Comparison of ENCODE assay signal across 15 cellular contexts in the genomic region with DNA sequence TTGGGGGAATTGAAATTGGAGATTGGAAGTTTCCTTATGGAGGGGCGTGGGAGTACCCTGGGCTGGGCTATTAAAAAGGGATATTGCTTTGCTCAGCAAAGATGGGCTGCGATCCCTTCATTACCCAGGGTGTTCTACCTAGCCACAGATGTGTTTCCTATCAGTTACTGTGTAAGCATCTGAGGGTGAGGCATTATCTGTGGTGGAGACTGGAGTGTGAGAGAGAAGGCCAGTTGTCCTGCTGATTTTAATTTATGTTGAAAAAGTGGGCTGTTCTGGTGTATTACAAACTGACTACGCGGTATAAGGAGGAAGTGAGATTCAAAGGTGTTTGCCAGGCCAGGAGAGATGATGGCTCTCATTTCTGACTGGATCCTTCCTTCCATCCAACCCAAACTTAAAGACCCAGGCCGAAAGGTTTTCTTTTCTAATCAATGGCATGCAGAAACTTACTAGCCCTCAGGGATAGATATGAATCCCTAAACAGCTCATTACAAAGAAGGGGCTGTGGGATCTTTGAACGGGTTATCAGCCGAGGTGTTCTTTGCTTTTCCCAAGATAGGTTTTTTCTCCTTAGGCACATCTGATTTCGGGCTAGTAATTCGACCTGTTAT. TPM values are rescaled to one million over a fixed set of nuclear protein-coding genes. Genes with fewer than 3 reads are reported as not detected.
DNase-seq lines count a peak whose midpoint lies in the region; ATAC-seq and TF ChIP-seq lines count a peak whose summit lies in the region.
"Had no signal": no experiment of that assay in that cellular context is flagged by ENCODE, and none has a peak within 500 bp of the region (broad histone marks: within the 10 kb centered on the region; RNA-seq: fewer than 3 reads in every experiment).

No MANE protein-coding gene starts in this region.

- no peak for TF ChIP-seq POLR2A in uterus (IDR thresholded peaks at IDR 0.05)

- H3K27me3 Mint-ChIP-seq in activated T-cell treated with anti-CD3 and anti-CD28 coated beads, Interleukin-2, amount 50 U/mL, for 24 hours, result peaks cover 85% of the 10 kb centered on the region
- H3K27me3 Mint-ChIP-seq in naive thymus-derived CD8-positive, alpha-beta T cell, result peaks cover 0 to 21% (median 4%) of the 10 kb centered on the region in 5 donors

- no peak for TF ChIP-seq CTCF in left ventricle myocardium inferior (IDR thresholded peaks at IDR 0.05; ENCODE audit: borderline replicate concordance)
- no peak for TF ChIP-seq CTCF in brain microvascular endothelial cell (IDR thresholded peaks at IDR 0.05; ENCODE audit: low read depth, low read length, missing control alignments)
- TF ChIP-seq CTCF in uterus (IDR thresholded peaks at IDR 0.05), result no peak

- no peak overlapping the region for H3K4me3 ChIP-seq in left ventricle myocardium inferior
- no peak overlapping the region for H3K4me3 ChIP-seq in right cardiac atrium (ENCODE audit: low read length)
- no peak overlapping the region for H3K4me3 ChIP-seq in brain microvascular endothelial cell (ENCODE audit: low read depth, low read length)
- no peak overlapping the region for H3K4me3 ChIP-seq in uterus

- H3K27ac Mint-ChIP-seq in activated T-cell treated with anti-CD3 and anti-CD28 coated beads, Interleukin-2, amount 50 U/mL, for 24 hours, result no peak overlapping the region
- no peak overlapping the region for H3K27ac Mint-ChIP-seq in naive thymus-derived CD8-positive, alpha-beta T cell
- H3K27ac Mint-ChIP-seq: IgD-negative memory B cell; immature natural killer cell; stimulated activated naive CD8-positive, alpha-beta T cell treated with anti-CD3 and anti-CD28 coated beads, Interleukin-15, Interleukin-2, amounts not matched to agents 100 ng/mL and 50 ng/mL, for 24 hours had no signal

- DNase-seq in left ventricle myocardium inferior (no peak), right cardiac atrium (no peak), brain microvascular endothelial cell (no peak), left kidney (ENCODE audit: low read depth, low spot score) (peak; percentile 73), uterus (no peak)
- no peak for DNase-seq in activated T-cell treated with anti-CD3 and anti-CD28 coated beads, Interleukin-2, amount 50 U/mL, for 24 hours
- no peak for DNase-seq in naive thymus-derived CD8-positive, alpha-beta T cell
- DNase-seq: activated CD8-positive, alpha-beta memory T cell treated with anti-CD3 and anti-CD28 coated beads, Interleukin-2, amount 50 U/mL, for 48 hours; GDM1; immature natural killer cell; OCI-M1; stimulated activated CD4-positive, alpha-beta T cell treated with anti-CD3 and anti-CD28 coated beads, Interleukin-2, amount 100 ng/mL, for 24 hours had no signal

- H3K9me3 ChIP-seq in left ventricle myocardium inferior (replicated peaks) (no peaks in the 10 kb centered on the region), right cardiac atrium (ENCODE audit: control insufficient read depth, low read length) (no peaks in the 10 kb centered on the region), uterus (no peaks in the 10 kb centered on the region)

- H3K27me3 ChIP-seq in left ventricle myocardium inferior (ENCODE audit: low read depth) (no peaks in the 10 kb centered on the region), right cardiac atrium (ENCODE audit: control insufficient read depth, insufficient read depth) (no peaks in the 10 kb centered on the region), brain microvascular endothelial cell (replicated peaks) (no peaks in the 10 kb centered on the region), uterus (no peaks in the 10 kb centered on the region)

- H3K4me1 ChIP-seq in left ventricle myocardium inferior (peaks cover 79% of the 10 kb centered on the region), right cardiac atrium (ENCODE audit: control insufficient read depth, insufficient read depth, low read length) (peaks cover 5% of the 10 kb centered on the region), uterus (peaks cover 0 to 12% of the 10 kb centered on the region in 2 donors)

- H3K4me1 Mint-ChIP-seq in activated T-cell treated with anti-CD3 and anti-CD28 coated beads, Interleukin-2, amount 50 U/mL, for 24 hours (ENCODE audit: low read depth), result peaks cover 19% of the 10 kb centered on the region
- H3K4me1 Mint-ChIP-seq in naive thymus-derived CD8-positive, alpha-beta T cell, result peaks cover 15 to 42% (median 37%) of the 10 kb centered on the region in 4 donors

- no peaks in the 10 kb centered on the region for H3K9me3 Mint-ChIP-seq in activated T-cell treated with anti-CD3 and anti-CD28 coated beads, Interleukin-2, amount 50 U/mL, for 24 hours
- no peaks in the 10 kb centered on the region for H3K9me3 Mint-ChIP-seq in naive thymus-derived CD8-positive, alpha-beta T cell

- H3K27ac ChIP-seq in left ventricle myocardium inferior (replicated peaks), result peak overlapping the region; percentile 74
- H3K27ac ChIP-seq in right cardiac atrium (ENCODE audit: low read length), result no peak overlapping the region
- H3K27ac ChIP-seq in brain microvascular endothelial cell, result peak overlapping the region; percentile 32
- peak overlapping the region; percentile 93 to 97 for H3K27ac ChIP-seq in uterus

- 74% methylated on average over 9 of the region's 9 CpGs for WGBS in right cardiac atrium

- no peak overlapping the region for H3K4me3 Mint-ChIP-seq in activated T-cell treated with anti-CD3 and anti-CD28 coated beads, Interleukin-2, amount 50 U/mL, for 24 hours
- H3K4me3 Mint-ChIP-seq in naive thymus-derived CD8-positive, alpha-beta T cell, result no peak overlapping the region
- H3K4me3 Mint-ChIP-seq: IgD-negative memory B cell; immature natural killer cell; stimulated activated naive CD8-positive, alpha-beta T cell treated with anti-CD3 and anti-CD28 coated beads, Interleukin-15, Interleukin-2, amounts not matched to agents 100 ng/mL and 50 ng/mL, for 24 hours had no signal

- POLR2A ChIA-PET in naive thymus-derived CD8-positive, alpha-beta T cell (lab: Charles Lee), result no interaction called here

- H3K36me3 Mint-ChIP-seq in activated T-cell treated with anti-CD3 and anti-CD28 coated beads, Interleukin-2, amount 50 U/mL, for 24 hours (ENCODE audit: low read depth), result no peaks in the 10 kb centered on the region
- peaks cover 0 to 2% (median 2%) of the 10 kb centered on the region in 3 donors for H3K36me3 Mint-ChIP-seq in naive thymus-derived CD8-positive, alpha-beta T cell
- H3K36me3 Mint-ChIP-seq: IgD-negative memory B cell had no signal

- intact Hi-C loops in left ventricle myocardium inferior (cut with micrococcal nuclease) (loop anchor here (10.0 kb wide), 1 partner anchor 77 kb away; no protein-coding TSS in a partner anchor), right cardiac atrium (cut with DNase I) (loop anchor here in 1 of 4 donors (10.0 kb wide), 2 partner anchors 107 to 167 kb away; no protein-coding TSS in a partner anchor), uterus (cut with DNase I; ENCODE audit: low total_unique reads) (loop anchor here (10.0 kb wide), 2 partner anchors 97 to 167 kb away; no protein-coding TSS in a partner anchor)

- H3K36me3 ChIP-seq in left ventricle myocardium inferior, result no peaks in the 10 kb centered on the region
- no peaks in the 10 kb centered on the region for H3K36me3 ChIP-seq in brain microvascular endothelial cell (replicated peaks)
- no peaks in the 10 kb centered on the region for H3K36me3 ChIP-seq in uterus

- no peak for ATAC-seq in right cardiac atrium
- no peak for ATAC-seq in naive thymus-derived CD8-positive, alpha-beta T cell
- ATAC-seq in GM19351 (IDR thresholded peaks at IDR 0.05; ENCODE audit: unreplicated experiment), result no peak

- in situ Hi-C loops in brain microvascular endothelial cell (cut with HindIII; ENCODE audit: low pct_ligation_motif_present, low sequenced_read_pairs), result no loop called here

RNA-seq across cellular contexts. Expression of a gene that starts 7.6 kb away (rescaled TPM):
- total RNA-seq in left ventricle myocardium inferior (8.9 TPM), right cardiac atrium (10 to 100 TPM; 15.6 to 18.7 (median 16.6) TPM), uterus (10 to 100 TPM; 12.7 to 59.9 (median 16.1) TPM)
- polyA plus RNA-seq in right cardiac atrium, result 9.2 TPM
- total RNA-seq in naive thymus-derived CD8-positive, alpha-beta T cell, result 1 to 10 TPM; 4.3 to 6.0 TPM
- 1 to 10 TPM; 1.6 to 4.1 (median 2.1) TPM for polyA plus RNA-seq in naive thymus-derived CD8-positive, alpha-beta T cell
